ENCODE assay signal across 17 cellular contexts in the genomic region with DNA sequence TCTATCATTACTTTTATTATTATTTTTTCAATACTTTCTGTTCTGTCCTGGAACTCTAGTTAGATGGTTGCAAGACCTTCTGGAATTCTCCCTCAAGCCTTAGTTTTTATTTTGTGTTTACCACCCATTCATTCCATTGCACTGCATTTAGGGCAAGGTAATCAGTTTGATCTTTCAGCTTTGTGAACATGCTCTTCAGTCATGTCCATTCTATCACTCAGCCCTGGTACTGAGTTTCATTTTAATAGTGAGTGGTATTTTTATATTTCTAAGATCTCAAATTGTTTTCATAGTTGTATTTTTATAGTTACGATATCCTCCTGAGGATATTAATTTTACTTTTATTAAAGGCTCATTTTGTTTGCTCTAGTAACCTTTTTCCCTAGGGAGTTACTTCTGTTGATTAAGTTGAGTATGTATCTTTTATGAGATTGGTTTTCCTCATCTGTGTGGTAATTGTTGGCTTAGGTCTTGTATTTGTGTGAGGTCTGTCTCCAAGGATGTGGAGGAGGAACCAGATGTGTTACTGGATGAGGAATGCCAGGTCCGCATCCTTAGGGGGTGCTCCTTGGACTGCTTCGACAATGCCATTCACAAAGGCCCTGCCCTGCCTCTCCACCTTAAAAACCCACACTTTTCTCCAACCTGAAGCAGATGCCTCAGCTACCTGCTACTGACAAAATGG.
"Had no signal": no experiment of that assay in that cellular context is flagged by ENCODE, and none has a peak within 500 bp of the region (broad histone marks: within the 10 kb centered on the region; RNA-seq: fewer than 3 reads in every experiment).

No MANE protein-coding gene starts in this region.

- DNase-seq: activated CD4-positive, alpha-beta T cell treated with anti-CD3 and anti-CD28 coated beads for 1 hour; activated CD8-positive, alpha-beta memory T cell treated with anti-CD3 and anti-CD28 coated beads for 24 hours; activated CD8-positive, alpha-beta memory T cell treated with anti-CD3 and anti-CD28 coated beads, Interleukin-2, amount 50 U/mL, for 48 hours; activated effector memory CD4-positive, alpha-beta T cell treated with anti-CD3 and anti-CD28 coated beads, Interleukin-2, amount 50 U/mL, for 16 hours; activated T-cell treated with anti-CD3 and anti-CD28 coated beads, Interleukin-2, amount 50 U/mL, for 48 hours; adrenal gland; effector CD8-positive, alpha-beta T cell; heart right ventricle; left ventricle myocardium inferior; stimulated activated CD4-positive, alpha-beta T cell treated with anti-CD3 and anti-CD28 coated beads, Interleukin-12 subunit alpha, Interleukin-12 subunit beta, amount 100 ng/mL, for 4 hours; stimulated activated CD4-positive, alpha-beta T cell treated with anti-CD3 and anti-CD28 coated beads, Interleukin-1b, Interleukin-23, amount 100 ng/mL, for 48 hours; stimulated activated naive CD4-positive, alpha-beta T cell treated with Interleukin-2 at 50 U/mL for 16 hours; thyroid gland; WERI-Rb-1 had no signal

- ATAC-seq: activated naive CD4-positive, alpha-beta T cell treated with anti-CD3 and anti-CD28 coated beads, Interleukin-2, amount 50 U/mL, for 72 hours; gastroesophageal sphincter; heart right ventricle had no signal

- H3K4me3 ChIP-seq: adrenal gland, esophagus muscularis mucosa, gastroesophageal sphincter, heart right ventricle, left ventricle myocardium inferior, thyroid gland had no signal
